In the genomic region with DNA sequence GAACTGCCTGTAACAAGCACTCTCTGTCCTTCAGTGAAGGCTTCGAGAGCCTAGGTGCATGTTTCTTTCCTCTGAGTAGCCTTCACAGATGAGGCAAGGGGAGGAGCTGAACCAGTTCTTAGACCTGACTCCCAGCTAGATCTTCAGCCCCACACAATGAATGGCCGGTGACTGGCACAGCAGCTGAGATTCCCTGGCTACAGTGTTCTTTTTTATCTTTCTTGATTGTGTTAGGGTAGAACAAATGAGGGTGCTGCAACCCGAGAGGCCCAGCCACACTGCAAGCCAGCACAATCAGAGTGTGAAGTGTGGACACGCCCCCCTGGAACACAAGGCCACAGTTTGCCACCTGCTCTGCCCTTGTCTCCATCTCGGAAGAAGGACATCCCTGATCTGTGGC, we compare ENCODE assay signal across 1 cellular context.
TF ChIP-seq lines count a peak whose summit lies in the region.

No MANE protein-coding gene starts in this region.

TF ChIP-seq in WTC11, 78 proteins besides CTCF, POLR2A, EP300 and RAD21 (continued from another document):
- no peak for TF ChIP-seq SMAD3 (CRISPR knock-in tag; IDR thresholded peaks at IDR 0.05; ENCODE audit: borderline replicate concordance)
- TF ChIP-seq ETV6 (CRISPR knock-in tag; IDR thresholded peaks at IDR 0.05): no peak
